8 cellular contexts compared by ENCODE assay signal in the genomic region with DNA sequence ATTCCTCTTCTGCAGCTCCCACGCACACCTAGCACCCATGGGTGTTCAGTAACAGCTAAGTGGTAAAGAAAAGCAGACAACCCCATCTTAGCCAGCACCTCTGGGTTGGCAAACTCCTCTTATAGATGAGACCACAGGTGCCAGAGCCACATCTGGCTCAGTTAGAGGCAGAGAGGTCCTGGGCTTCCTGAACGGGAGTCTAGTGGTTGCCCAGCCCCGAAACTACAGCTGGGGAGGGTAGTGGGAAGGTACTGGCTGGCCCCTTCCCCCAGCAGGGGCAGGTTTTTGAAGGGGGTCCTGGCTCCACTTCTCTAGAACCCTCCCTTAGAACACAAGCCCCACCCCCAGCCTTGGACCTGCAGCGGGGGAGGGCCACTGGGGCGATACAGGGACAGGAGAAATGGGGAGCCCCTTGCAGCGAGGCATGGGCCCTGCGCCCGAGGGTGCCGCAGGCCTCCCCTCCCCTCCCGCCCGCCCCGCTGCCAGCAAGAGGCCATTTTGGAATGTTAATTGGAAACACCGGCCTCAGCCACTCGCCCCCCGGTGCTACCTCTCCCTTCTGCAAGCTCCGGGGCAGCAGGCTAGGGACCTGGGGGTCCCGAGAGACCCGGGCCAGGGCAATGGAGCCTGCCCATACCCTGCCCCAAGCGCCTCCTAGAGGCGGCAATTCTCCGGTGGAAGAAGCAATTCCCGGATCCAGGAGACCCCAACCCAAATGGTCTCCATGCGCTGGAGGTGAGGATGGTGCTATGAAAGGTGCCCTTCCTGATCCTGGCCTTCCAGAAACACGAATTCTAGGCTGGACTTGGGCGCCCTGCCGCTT. TPM values are rescaled to one million over a fixed set of nuclear protein-coding genes. Genes with fewer than 3 reads are reported as not detected.
DNase-seq lines count a peak whose midpoint lies in the region; ATAC-seq and TF ChIP-seq lines count a peak whose summit lies in the region.

No MANE protein-coding gene starts in this region.

- ATAC-seq in HG02759 (IDR thresholded peaks at IDR 0.05; ENCODE audit: unreplicated experiment) = no peak

- peak; percentile 25 for TF ChIP-seq CTCF in AG10803 (conservative IDR thresholded peaks at IDR 0.05; ENCODE audit: low read length)

- H3K4me3 ChIP-seq in AG10803 (ENCODE audit: low read length) = peak overlapping the region; percentile 95
- peak overlapping the region; percentile 81 for H3K4me3 ChIP-seq in Jurkat, Clone E6-1 (ENCODE audit: low read length)
- H3K4me3 ChIP-seq in iPS-11a (ENCODE audit: low read depth, low read length) = peak overlapping the region; percentile 60

- peak; percentile 42 for DNase-seq in AG10803 (ENCODE audit: low read depth)
- DNase-seq in Jurkat, Clone E6-1 (ENCODE audit: low read depth, low spot score) = peak; percentile 32
- DNase-seq in activated naive CD4-positive, alpha-beta T cell treated with anti-CD3 and anti-CD28 coated beads, Interleukin-2, amount 50 U/mL, for 16 hours = peak; percentile 26
- peak; percentile 7 to 12 for DNase-seq in stimulated activated CD4-positive, alpha-beta T cell treated with anti-CD3 and anti-CD28 coated beads, Interleukin-2, amount 100 ng/mL, for 48 hours
- no peak for DNase-seq in superior temporal gyrus (ENCODE audit: extremely low spot score)
- no peak for DNase-seq in cerebellar cortex (ENCODE audit: low spot score)

RNA-seq across cellular contexts. Expression of gene DUSP7, which starts 1.5 kb away (rescaled TPM):
- 12.6 TPM for polyA plus RNA-seq in Jurkat, Clone E6-1 (2012; ENCODE audit: insufficient read depth, insufficient read length)

RNA-seq across cellular contexts. Expression of gene RPL29, which starts 59.2 kb away (rescaled TPM):
- 2,117 TPM for polyA plus RNA-seq in Jurkat, Clone E6-1 (2012; ENCODE audit: insufficient read depth, insufficient read length)

Comparison
In these comparisons a context has a peak if more than half of its experiments do, and no peak if none do; other contexts are left out.
1. DNase-seq: peak in AG10803 (single experiment), Jurkat, Clone E6-1 (single experiment), activated naive CD4-positive, alpha-beta T cell treated with anti-CD3 and anti-CD28 coated beads, Interleukin-2, amount 50 U/mL, for 16 hours (single experiment) and stimulated activated CD4-positive, alpha-beta T cell treated with anti-CD3 and anti-CD28 coated beads, Interleukin-2, amount 100 ng/mL, for 48 hours (2 of 2); none in superior temporal gyrus (single experiment) and cerebellar cortex (single experiment).
2. Peak in every context shown above with its lines, with median percentiles within 50 percentile points of each other: H3K4me3 ChIP-seq.